Comparison of ENCODE assay signal across 21 cellular contexts in genomic region chr12:58139894-58140293, GRCh38.
"Had no signal": no experiment of that assay in that cellular context is flagged by ENCODE, and none has a peak within 500 bp of the region (broad histone marks: within the 10 kb centered on the region; RNA-seq: fewer than 3 reads in every experiment).

No MANE protein-coding gene starts in this region.

- DNase-seq: activated CD4-positive, alpha-beta T cell treated with anti-CD3 and anti-CD28 coated beads, Interleukin-2, amount 10 ng/mL, durations not matched to agents 7 days and 5 days; activated CD4-positive, CD25-positive, alpha-beta regulatory T cell treated with anti-CD3 and anti-CD28 coated beads, Interleukin-2, amount 50 U/mL, for 72 hours; activated CD8-positive, alpha-beta memory T cell treated with anti-CD3 and anti-CD28 coated beads, Interleukin-2, amount 10 ng/mL, durations not matched to agents 7 days and 5 days; activated CD8-positive, alpha-beta T cell treated with anti-CD3 and anti-CD28 coated beads for 36 hours; activated gamma-delta T cell; activated naive CD4-positive, alpha-beta T cell treated with anti-CD3 and anti-CD28 coated beads, Interleukin-2, amount 50 U/mL, for 16 hours; activated naive CD8-positive, alpha-beta T cell treated with anti-CD3 and anti-CD28 coated beads, Interleukin-2, amount 50 U/mL, for 24 hours; foreskin keratinocyte; kidney; left lung; naive thymus-derived CD4-positive, alpha-beta T cell; posterior cingulate gyrus; sigmoid colon; stimulated activated CD4-positive, alpha-beta T cell treated with anti-CD3 and anti-CD28 coated beads, Interleukin-15, amount 100 ng/mL, for 24 hours; stomach; transverse colon had no signal

- H3K9me3 ChIP-seq: sigmoid colon, suprapubic skin had no signal

- H3K4me3 ChIP-seq: cardiac muscle cell, left lung, lung, sigmoid colon, smooth muscle cell, stomach, suprapubic skin, transverse colon had no signal

- H3K36me3 ChIP-seq: cardiac muscle cell, left lung, sigmoid colon, stomach, suprapubic skin, transverse colon had no signal

- H3K27me3 ChIP-seq: cardiac muscle cell, foreskin keratinocyte, left lung, sigmoid colon, stomach, suprapubic skin, transverse colon had no signal

- H3K4me1 ChIP-seq: foreskin keratinocyte, left lung, sigmoid colon, stomach, suprapubic skin had no signal

- H3K27ac ChIP-seq: cardiac muscle cell, foreskin keratinocyte, left lung, sigmoid colon, stomach, suprapubic skin, transverse colon, VCaP had no signal
